In genomic region chr10:11958956-11959355, GRCh38 we compare ENCODE assay signal across 18 cellular contexts.
DNase-seq lines count a peak whose midpoint lies in the region; ATAC-seq and TF ChIP-seq lines count a peak whose summit lies in the region.
"Had no signal": no experiment of that assay in that cellular context is flagged by ENCODE, and none has a peak within 500 bp of the region (broad histone marks: within the 10 kb centered on the region; RNA-seq: fewer than 3 reads in every experiment).

No MANE protein-coding gene starts in this region.

- no peaks in the 10 kb centered on the region for H4K20me1 ChIP-seq in osteoblast (ENCODE audit: insufficient read depth, low read length)

- no peak overlapping the region for H3K27ac ChIP-seq in osteoblast (ENCODE audit: low read depth, low read length)
- H3K27ac ChIP-seq: Peyer's patch, SJCRH30 had no signal

- no peak overlapping the region for H3K4me3 ChIP-seq in osteoblast (ENCODE audit: insufficient read depth, low read length)
- H3K4me3 ChIP-seq: Peyer's patch, SJCRH30 had no signal

- in situ Hi-C loops in Caki2 (cut with HindIII; ENCODE audit: low pct_unique_long_range_greater_than_20kb, low sequenced_read_pairs), result no loop called here

- peaks cover 57% of the 10 kb centered on the region for H3K36me3 ChIP-seq in osteoblast (ENCODE audit: insufficient read depth, low read length)

- H3K4me1 ChIP-seq in osteoblast (ENCODE audit: insufficient read depth, low read length), result no peaks in the 10 kb centered on the region
- H3K4me1 ChIP-seq: Peyer's patch, SJCRH30 had no signal

- H3K9me3 ChIP-seq in osteoblast (ENCODE audit: low read depth, low read length), result no peaks in the 10 kb centered on the region
- H3K9me3 ChIP-seq: Peyer's patch had no signal

- no peak for TF ChIP-seq CTCF in osteoblast (IDR thresholded peaks at IDR 0.05; ENCODE audit: extremely low read depth, low read depth, low read length)

- no peaks in the 10 kb centered on the region for H3K27me3 ChIP-seq in osteoblast (ENCODE audit: insufficient read depth, low read length)
- H3K27me3 ChIP-seq: Peyer's patch, SJCRH30 had no signal

- H2AFZ ChIP-seq in osteoblast (ENCODE audit: low read length), result no peak overlapping the region

- ATAC-seq in left lobe of liver (peak; percentile 93), GM18502 (IDR thresholded peaks at IDR 0.05; ENCODE audit: poor library complexity, unreplicated experiment) (no peak)

- no peaks in the 10 kb centered on the region for H3K79me2 ChIP-seq in osteoblast (ENCODE audit: insufficient read depth, low read length)

- no peak overlapping the region for H3K4me2 ChIP-seq in osteoblast (ENCODE audit: insufficient read depth, low read length)

- peak; percentile 18 for DNase-seq in Caki2 (ENCODE audit: low read depth)
- peak; percentile 56 for DNase-seq in glomerular visceral epithelial cell (ENCODE audit: extremely low spot score)
- no peak for DNase-seq in left lobe of liver (ENCODE audit: low spot score)
- DNase-seq in osteoblast (ENCODE audit: insufficient read length, low spot score, missing footprints), result peak; percentile 27
- no peak for DNase-seq in amniotic stem cell (lab: John Stamatoyannopoulos, UW)
- DNase-seq in activated gamma-delta T cell treated with Interleukin-2 at 50 U/mL for 16 hours, result no peak
- no peak for DNase-seq in NCI-H526 treated with DMSO at 0.1 percent for 48 hours (lab: John Stamatoyannopoulos, UW)
- DNase-seq: H7, NCI-H1105 treated with DMSO at 0.1 percent for 48 hours, NCI-H1694, NCI-H2081, NCI-H2171, NCI-H345, NCI-H524, NCI-H82, Peyer's patch, SJCRH30 had no signal

Comparison
In these comparisons a context has a peak if more than half of its experiments do, and no peak if none do; other contexts are left out.
1. DNase-seq: peak in Caki2 (single experiment), glomerular visceral epithelial cell (single experiment) and osteoblast (single experiment); none in left lobe of liver (single experiment), amniotic stem cell (single experiment), activated gamma-delta T cell treated with Interleukin-2 at 50 U/mL for 16 hours (single experiment) and NCI-H526 treated with DMSO at 0.1 percent for 48 hours (single experiment).